ENCODE assay signal across 13 cellular contexts in genomic region chr7:146864644-146865043, GRCh38.
"Had no signal": no experiment of that assay in that cellular context is flagged by ENCODE, and none has a peak within 500 bp of the region (broad histone marks: within the 10 kb centered on the region; RNA-seq: fewer than 3 reads in every experiment).

No MANE protein-coding gene starts in this region.

- H3K4me3 Mint-ChIP-seq: activated CD4-positive, alpha-beta T cell treated with anti-CD3 and anti-CD28 coated beads, Interleukin-2, amount 10 ng/mL, durations not matched to agents 7 days and 5 days; activated naive CD8-positive, alpha-beta T cell treated with anti-CD3 and anti-CD28 coated beads, Interleukin-2, amount 10 ng/mL, durations not matched to agents 7 days and 5 days; brain; immature natural killer cell; natural killer cell treated with Interleukin-12 subunit alpha and Interleukin-12 subunit beta and Interleukin-15 and Interleukin-18, amount 100 ng/mL, for 72 hours; stimulated activated memory B cell treated with anti-CD40 and anti-IgM and Interleukin-4, amounts not matched to agents 10 μg/mL and 1 μg/mL and 100 μg/mL, for 72 hours had no signal

- H3K36me3 Mint-ChIP-seq: activated naive CD8-positive, alpha-beta T cell treated with anti-CD3 and anti-CD28 coated beads, Interleukin-2, amount 10 ng/mL, durations not matched to agents 7 days and 5 days; brain; immature natural killer cell; natural killer cell treated with Interleukin-12 subunit alpha and Interleukin-12 subunit beta and Interleukin-15 and Interleukin-18, amount 100 ng/mL, for 72 hours; stimulated activated memory B cell treated with anti-CD40 and anti-IgM and Interleukin-4, amounts not matched to agents 10 μg/mL and 1 μg/mL and 100 μg/mL, for 72 hours had no signal

- H3K4me1 Mint-ChIP-seq: activated CD4-positive, alpha-beta T cell treated with anti-CD3 and anti-CD28 coated beads, Interleukin-2, amount 10 ng/mL, durations not matched to agents 7 days and 5 days; activated naive CD8-positive, alpha-beta T cell treated with anti-CD3 and anti-CD28 coated beads, Interleukin-2, amount 10 ng/mL, durations not matched to agents 7 days and 5 days; immature natural killer cell; stimulated activated memory B cell treated with anti-CD40 and anti-IgM and Interleukin-4, amounts not matched to agents 10 μg/mL and 1 μg/mL and 100 μg/mL, for 72 hours had no signal

- H3K27me3 Mint-ChIP-seq: activated CD4-positive, alpha-beta T cell treated with anti-CD3 and anti-CD28 coated beads, Interleukin-2, amount 10 ng/mL, durations not matched to agents 7 days and 5 days; activated naive CD8-positive, alpha-beta T cell treated with anti-CD3 and anti-CD28 coated beads, Interleukin-2, amount 10 ng/mL, durations not matched to agents 7 days and 5 days; natural killer cell treated with Interleukin-12 subunit alpha and Interleukin-12 subunit beta and Interleukin-15 and Interleukin-18, amount 100 ng/mL, for 72 hours; stimulated activated memory B cell treated with anti-CD40 and anti-IgM and Interleukin-4, amounts not matched to agents 10 μg/mL and 1 μg/mL and 100 μg/mL, for 72 hours had no signal

- H3K36me3 ChIP-seq: colonic mucosa had no signal

- H3K27ac ChIP-seq: colonic mucosa had no signal

- ATAC-seq: esophagus mucosa; natural killer cell treated with Interleukin-12 subunit alpha and Interleukin-12 subunit beta and Interleukin-15 and Interleukin-18, amount 100 ng/mL, for 72 hours; stimulated activated memory B cell treated with anti-CD40 and anti-IgM and Interleukin-4, amounts not matched to agents 10 μg/mL and 1 μg/mL and 100 μg/mL, for 72 hours had no signal

- DNase-seq: activated CD4-positive, alpha-beta T cell treated with anti-CD3 and anti-CD28 coated beads, Interleukin-2, amount 10 ng/mL, durations not matched to agents 7 days and 5 days; activated gamma-delta T cell treated with Interleukin-2 at 50 U/mL for 16 hours; activated naive CD8-positive, alpha-beta T cell treated with anti-CD3 and anti-CD28 coated beads, Interleukin-2, amount 10 ng/mL, durations not matched to agents 7 days and 5 days; central memory CD4-positive, alpha-beta T cell; colonic mucosa; hippocampal formation; immature natural killer cell; nucleus accumbens; retina had no signal

- H3K4me3 ChIP-seq: colonic mucosa had no signal

- H3K4me1 ChIP-seq: colonic mucosa had no signal

- H3K9me3 Mint-ChIP-seq: activated naive CD8-positive, alpha-beta T cell treated with anti-CD3 and anti-CD28 coated beads, Interleukin-2, amount 10 ng/mL, durations not matched to agents 7 days and 5 days had no signal

- H3K27me3 ChIP-seq: colonic mucosa had no signal

- H3K27ac Mint-ChIP-seq: activated CD4-positive, alpha-beta T cell treated with anti-CD3 and anti-CD28 coated beads, Interleukin-2, amount 10 ng/mL, durations not matched to agents 7 days and 5 days; activated naive CD8-positive, alpha-beta T cell treated with anti-CD3 and anti-CD28 coated beads, Interleukin-2, amount 10 ng/mL, durations not matched to agents 7 days and 5 days; brain; immature natural killer cell; natural killer cell treated with Interleukin-12 subunit alpha and Interleukin-12 subunit beta and Interleukin-15 and Interleukin-18, amount 100 ng/mL, for 72 hours; stimulated activated memory B cell treated with anti-CD40 and anti-IgM and Interleukin-4, amounts not matched to agents 10 μg/mL and 1 μg/mL and 100 μg/mL, for 72 hours had no signal
